In the genomic region with DNA sequence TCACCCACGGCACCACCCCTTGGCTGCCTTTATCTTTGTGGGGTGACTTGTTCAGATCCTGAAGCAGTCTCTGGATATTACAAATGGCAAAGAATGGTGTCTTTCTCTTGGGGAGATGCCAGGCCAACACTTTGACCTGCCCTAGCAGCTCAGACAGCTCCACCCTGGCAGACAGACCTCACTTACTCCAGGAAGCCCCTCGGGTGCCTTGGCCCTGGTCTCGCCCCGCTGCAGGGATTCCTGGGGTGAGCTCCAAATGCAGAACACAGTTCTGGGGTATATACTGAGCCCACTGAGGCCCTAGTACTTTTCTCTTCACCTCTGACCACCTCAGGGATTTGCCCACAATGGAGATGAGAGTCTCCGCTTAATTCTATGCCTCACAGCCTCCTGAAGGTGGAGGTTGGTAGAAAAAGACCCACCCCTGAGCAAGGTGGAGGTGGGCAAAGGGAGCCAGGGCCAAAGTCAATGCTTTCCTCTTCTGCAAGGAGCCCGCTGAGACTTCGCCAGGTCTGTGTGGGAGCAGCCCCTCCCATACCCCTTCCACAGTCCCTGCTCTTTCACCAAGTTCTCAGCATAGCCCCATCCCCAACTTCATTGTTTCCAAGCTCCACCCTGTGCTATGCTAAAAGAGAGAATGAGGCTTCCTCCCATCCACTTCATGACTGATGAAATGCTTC, we compare ENCODE assay signal across 17 cellular contexts. TPM values are rescaled to one million over a fixed set of nuclear protein-coding genes. Genes with fewer than 3 reads are reported as not detected.
DNase-seq lines count a peak whose midpoint lies in the region; ATAC-seq and TF ChIP-seq lines count a peak whose summit lies in the region.
"Had no signal": no experiment of that assay in that cellular context is flagged by ENCODE, and none has a peak within 500 bp of the region (broad histone marks: within the 10 kb centered on the region; RNA-seq: fewer than 3 reads in every experiment).

No MANE protein-coding gene starts in this region.

- H3K4me1 Mint-ChIP-seq in Calu3 (ENCODE audit: low read depth, unreplicated experiment) = peaks cover 38% of the 10 kb centered on the region

- DNase-seq in Calu3 = no peak
- no peak for DNase-seq in RWPE2 (ENCODE audit: low spot score)
- peak; percentile 80 to 81 for DNase-seq in erythroblast (lab: John Stamatoyannopoulos, UW)
- peak in 2 of 5 donors; percentile 37 to 44 for DNase-seq in ovary
- DNase-seq in dermis blood vessel endothelial cell = no peak
- no peak for DNase-seq in NCI-H146 treated with DMSO at 0.1 percent for 48 hours (lab: John Stamatoyannopoulos, UW; ENCODE audit: unreplicated experiment)
- DNase-seq: activated CD8-positive, alpha-beta memory T cell treated with anti-CD3 and anti-CD28 coated beads, Interleukin-2, amount 10 ng/mL, durations not matched to agents 7 days and 5 days; activated effector memory CD4-positive, alpha-beta T cell treated with Interleukin-2 at 50 U/mL for 16 hours; Karpas-422; NCI-H2029 treated with DMSO at 0.1 percent for 48 hours; NK-92 treated with Interleukin-12 subunit alpha and Interleukin-12 subunit beta, amount 100 ng/mL, for 24 hours; stimulated activated naive B cell treated with anti-CD40 and anti-IgM and Interleukin-4, amounts not matched to agents 10 μg/mL and 1 μg/mL and 100 μg/mL, for 72 hours; tibial artery had no signal

- H3K4me1 ChIP-seq in RWPE2 (ENCODE audit: insufficient read depth, poor library complexity, severe bottlenecking) (peaks cover 50% of the 10 kb centered on the region), ovary (ENCODE audit: insufficient read depth) (peaks cover 37% of the 10 kb centered on the region)
- H3K4me1 ChIP-seq: HAP-1 had no signal

- H3K27me3 Mint-ChIP-seq in Calu3 (ENCODE audit: unreplicated experiment) = no peaks in the 10 kb centered on the region
- H3K27me3 Mint-ChIP-seq: activated CD8-positive, alpha-beta memory T cell treated with anti-CD3 and anti-CD28 coated beads, Interleukin-2, amount 10 ng/mL, durations not matched to agents 7 days and 5 days; stimulated activated naive B cell treated with anti-CD40 and anti-IgM and Interleukin-4, amounts not matched to agents 10 μg/mL and 1 μg/mL and 100 μg/mL, for 72 hours had no signal

- H3K27ac ChIP-seq in RWPE2 (ENCODE audit: poor library complexity, severe bottlenecking) (peak overlapping the region; percentile 67), ovary (peak overlapping the region; percentile 47 to 81)

- CTCF ChIA-PET in Calu3 (lab: Charles Lee) = interaction anchor here (0.6 kb wide), 1 partner anchor 836 kb away, joined by 3 read pairs; no protein-coding TSS in a partner anchor

- H3K4me3 ChIP-seq in RWPE2 (ENCODE audit: severe bottlenecking) (no peak overlapping the region), ovary (no peak overlapping the region)
- H3K4me3 ChIP-seq: HAP-1, tibial artery had no signal

- H3K9me3 Mint-ChIP-seq in Calu3 (ENCODE audit: low read depth, unreplicated experiment) = no peaks in the 10 kb centered on the region
- H3K9me3 Mint-ChIP-seq: stimulated activated naive B cell treated with anti-CD40 and anti-IgM and Interleukin-4, amounts not matched to agents 10 μg/mL and 1 μg/mL and 100 μg/mL, for 72 hours had no signal

- no peak for TF ChIP-seq CTCF in Calu3 (IDR thresholded peaks at IDR 0.05; ENCODE audit: unreplicated experiment)
- TF ChIP-seq CTCF in RWPE2 (IDR thresholded peaks at IDR 0.05; ENCODE audit: poor library complexity, severe bottlenecking) = no peak
- no peak for TF ChIP-seq CTCF in ovary (IDR thresholded peaks at IDR 0.05)

- peaks cover 15% of the 10 kb centered on the region for H3K36me3 ChIP-seq in RWPE2 (ENCODE audit: low read depth)
- no peaks in the 10 kb centered on the region for H3K36me3 ChIP-seq in ovary

- no peak for TF ChIP-seq POLR2A in erythroblast (IDR thresholded peaks at IDR 0.05; ENCODE audit: low read length)
- no peak for TF ChIP-seq POLR2A in ovary (IDR thresholded peaks at IDR 0.05)

- H3K9me3 ChIP-seq in RWPE2 (ENCODE audit: severe bottlenecking) (no peaks in the 10 kb centered on the region), ovary (no peaks in the 10 kb centered on the region)
- H3K9me3 ChIP-seq: HAP-1, tibial artery had no signal

- peaks cover 64% of the 10 kb centered on the region for H3K36me3 Mint-ChIP-seq in Calu3 (ENCODE audit: insufficient read depth, unreplicated experiment)

- no peak for TF ChIP-seq EP300 in ovary (IDR thresholded peaks at IDR 0.05)

- intact Hi-C loops in Calu3 (cut with micrococcal nuclease; ENCODE audit: unreplicated experiment) = no loop called here
- intact Hi-C loops in ovary (cut with DNase I) = no loop called here

- peak overlapping the region; percentile 63 for H3K27ac Mint-ChIP-seq in Calu3 (ENCODE audit: unreplicated experiment)
- H3K27ac Mint-ChIP-seq: activated CD8-positive, alpha-beta memory T cell treated with anti-CD3 and anti-CD28 coated beads, Interleukin-2, amount 10 ng/mL, durations not matched to agents 7 days and 5 days; stimulated activated naive B cell treated with anti-CD40 and anti-IgM and Interleukin-4, amounts not matched to agents 10 μg/mL and 1 μg/mL and 100 μg/mL, for 72 hours had no signal

- ATAC-seq in RWPE2 (ENCODE audit: low read depth) = no peak
- no peak for ATAC-seq in GM18873 (IDR thresholded peaks at IDR 0.05; ENCODE audit: low FRiP score, unreplicated experiment)
- no peak for ATAC-seq in GM21717 (IDR thresholded peaks at IDR 0.05; ENCODE audit: unreplicated experiment)
- ATAC-seq: activated CD8-positive, alpha-beta memory T cell treated with anti-CD3 and anti-CD28 coated beads, Interleukin-2, amount 10 ng/mL, durations not matched to agents 7 days and 5 days; esophagus mucosa; stimulated activated naive B cell treated with anti-CD40 and anti-IgM and Interleukin-4, amounts not matched to agents 10 μg/mL and 1 μg/mL and 100 μg/mL, for 72 hours had no signal

- WGBS in ovary, 3 donors = 86 to 92% (median 92%) methylated on average over 7 of the region's 7 CpGs

- BruUV-seq in Calu3 (replicated peaks; lab: Mats Ljungman, UMichigan) = no TSS peak

- H3K4me3 Mint-ChIP-seq in Calu3 (ENCODE audit: low read depth, unreplicated experiment) = no peak overlapping the region
- H3K4me3 Mint-ChIP-seq: activated CD8-positive, alpha-beta memory T cell treated with anti-CD3 and anti-CD28 coated beads, Interleukin-2, amount 10 ng/mL, durations not matched to agents 7 days and 5 days; stimulated activated naive B cell treated with anti-CD40 and anti-IgM and Interleukin-4, amounts not matched to agents 10 μg/mL and 1 μg/mL and 100 μg/mL, for 72 hours had no signal

- H3K27me3 ChIP-seq in RWPE2 (ENCODE audit: insufficient read depth, poor library complexity, severe bottlenecking) = no peaks in the 10 kb centered on the region
- H3K27me3 ChIP-seq in ovary = no peaks in the 10 kb centered on the region
- H3K27me3 ChIP-seq: tibial artery had no signal

RNA-seq across cellular contexts. Expression of a gene that starts 11.1 kb away (rescaled TPM):
- total RNA-seq in Calu3 (2022) (22.1 and 27.9 TPM in 2 replicates), ovary (100 to 1,000 TPM in 4 of 7 donors, 10 to 100 TPM in 3; 75.8 to 300 (median 135) TPM), dermis blood vessel endothelial cell (15.8 and 16.1 TPM in 2 replicates)
- polyA plus RNA-seq in ovary = 100 to 1,000 TPM; 117 to 120 TPM

RNA-seq across cellular contexts. Expression of a gene that starts 40.6 kb away (rescaled TPM):
- total RNA-seq in Calu3 (2022) (30.5 and 33.2 TPM in 2 replicates), ovary (10 to 100 TPM in 6 of 7 donors, 1 to 10 TPM in 1; 6.6 to 17.2 (median 13.5) TPM), dermis blood vessel endothelial cell (6.6 and 11.4 TPM in 2 replicates)
- 10 to 100 TPM; 12.4 to 17.2 TPM for polyA plus RNA-seq in ovary

Comparison
In these comparisons a context has a peak if more than half of its experiments do, and no peak if none do; other contexts are left out.
1. DNase-seq: peak in erythroblast (2 of 2); none in Calu3 (single experiment), RWPE2 (single experiment), dermis blood vessel endothelial cell (single experiment) and NCI-H146 treated with DMSO at 0.1 percent for 48 hours (single experiment).